Comparison of ENCODE assay signal across 10 cellular contexts in genomic region chr4:1207603-1208265, GRCh38. TPM values are rescaled to one million over a fixed set of nuclear protein-coding genes. Genes with fewer than 3 reads are reported as not detected.
A peak's percentile ranks its signal among the peaks of the same experiment; 100 is the strongest.
DNase-seq lines count a peak whose midpoint lies in the region; ATAC-seq and TF ChIP-seq lines count a peak whose summit lies in the region.
"Had no signal": no experiment of that assay in that cellular context is flagged by ENCODE, and none has a peak within 500 bp of the region (broad histone marks: within the 10 kb centered on the region; RNA-seq: fewer than 3 reads in every experiment).

No MANE protein-coding gene starts in this region.

- no peak overlapping the region for H3K27ac Mint-ChIP-seq in CD14-positive monocyte

- peak; percentile 46 for DNase-seq in CD14-positive monocyte (ENCODE audit: low spot score)
- peak; percentile 80 to 85 for DNase-seq in SJCRH30
- DNase-seq in Right ventricle myocardium inferior (ENCODE audit: missing footprints), result peak; percentile 84
- peak; percentile 83 for DNase-seq in posterior vena cava (ENCODE audit: low spot score)
- no peak for DNase-seq in stimulated activated CD8-positive, alpha-beta memory T cell treated with anti-CD3 and anti-CD28 coated beads, Interleukin-4, amount 100 ng/mL, for 48 hours
- DNase-seq in 8988T, result no peak
- DNase-seq in NCI-H2107 (lab: John Stamatoyannopoulos, UW), result no peak
- no peak for DNase-seq in DMS53 treated with DMSO at 0.1 percent for 48 hours (lab: John Stamatoyannopoulos, UW; ENCODE audit: unreplicated experiment)
- DNase-seq: activated CD8-positive, alpha-beta memory T cell treated with anti-CD3 and anti-CD28 coated beads, Interleukin-2, amount 10 ng/mL, durations not matched to agents 7 days and 5 days; NCI-H2081 treated with DMSO at 0.1 percent for 48 hours had no signal

- peaks cover 32% of the 10 kb centered on the region for H3K4me1 ChIP-seq in SJCRH30

- H3K9me3 Mint-ChIP-seq in CD14-positive monocyte, result peaks cover 0 to 2% (median 0%) of the 10 kb centered on the region in 7 donors

- intact Hi-C loops in CD14-positive monocyte (cut with micrococcal nuclease), result no loop called here
- intact Hi-C loops in Right ventricle myocardium inferior (cut with DNase I), result loop anchor here (5.0 kb wide), 2 partner anchors 35 to 40 kb away; partner anchors contain the start of genes CTBP1 and SPON2
- intact Hi-C loops in posterior vena cava (cut with DNase I), result loop anchor here in 1 of 2 donors (5.0 kb wide), 1 partner anchor 35 kb away; the partner anchor contains the start of gene SPON2

- H3K27ac ChIP-seq in SJCRH30, result peak overlapping the region; percentile 60

- H3K9me3 ChIP-seq in SJCRH30 (replicated peaks), result no peaks in the 10 kb centered on the region

- peaks cover 18 to 34% of the 10 kb centered on the region in 2 donors for H3K36me3 Mint-ChIP-seq in CD14-positive monocyte

- no peak for TF ChIP-seq CTCF in CD14-positive monocyte (IDR thresholded peaks at IDR 0.05)

- peaks cover 6% of the 10 kb centered on the region; the same call in 1 of the 2 replicates for H3K36me3 ChIP-seq in SJCRH30

- H3K27me3 ChIP-seq in SJCRH30, result no peaks in the 10 kb centered on the region

- H3K4me3 Mint-ChIP-seq in CD14-positive monocyte, result no peak overlapping the region
- H3K4me3 Mint-ChIP-seq: activated CD8-positive, alpha-beta memory T cell treated with anti-CD3 and anti-CD28 coated beads, Interleukin-2, amount 10 ng/mL, durations not matched to agents 7 days and 5 days had no signal

- peaks cover 0 to 3% (median 2%) of the 10 kb centered on the region in 3 donors for H3K27me3 Mint-ChIP-seq in CD14-positive monocyte (ENCODE audit: low read depth in 3 of 3)
- H3K27me3 Mint-ChIP-seq: activated CD8-positive, alpha-beta memory T cell treated with anti-CD3 and anti-CD28 coated beads, Interleukin-2, amount 10 ng/mL, durations not matched to agents 7 days and 5 days had no signal

- peak; percentile 66 for ATAC-seq in Right ventricle myocardium inferior
- ATAC-seq: activated CD8-positive, alpha-beta memory T cell treated with anti-CD3 and anti-CD28 coated beads, Interleukin-2, amount 10 ng/mL, durations not matched to agents 7 days and 5 days had no signal

- H3K4me3 ChIP-seq in SJCRH30, result peak overlapping the region; percentile 33

- peaks cover 9% of the 10 kb centered on the region for H3K4me1 Mint-ChIP-seq in CD14-positive monocyte

RNA-seq across cellular contexts. Expression of gene SPON2, which starts 35.4 kb away (rescaled TPM):
- under 1 TPM; 0.74 to 0.90 TPM for polyA plus RNA-seq in CD14-positive monocyte
- total RNA-seq in SJCRH30 (2014; rRNA removed; shearing (Covaris generic)), result 2.5 and 3.2 TPM in 2 replicates
- total RNA-seq in Right ventricle myocardium inferior (22.6 TPM), posterior vena cava (10 to 100 TPM; 18.1 to 63.3 TPM)

RNA-seq across cellular contexts. Expression of gene CTBP1, which starts 41.2 kb away (rescaled TPM):
- 10 to 100 TPM; 21.3 to 42.1 TPM for polyA plus RNA-seq in CD14-positive monocyte
- 141 and 143 TPM in 2 replicates for total RNA-seq in SJCRH30 (2014; rRNA removed; shearing (Covaris generic))
- total RNA-seq in Right ventricle myocardium inferior (121 TPM), posterior vena cava (100 to 1,000 TPM; 109 to 113 TPM)

Comparison
In these comparisons a context has a peak if more than half of its experiments do, and no peak if none do; other contexts are left out.
1. DNase-seq: peak in CD14-positive monocyte (single experiment), SJCRH30 (2 of 2), Right ventricle myocardium inferior (single experiment) and posterior vena cava (single experiment); none in stimulated activated CD8-positive, alpha-beta memory T cell treated with anti-CD3 and anti-CD28 coated beads, Interleukin-4, amount 100 ng/mL, for 48 hours (single experiment), 8988T (single experiment), NCI-H2107 (single experiment) and DMS53 treated with DMSO at 0.1 percent for 48 hours (single experiment).